Comparison of ENCODE assay signal across 8 cellular contexts in the genomic region with DNA sequence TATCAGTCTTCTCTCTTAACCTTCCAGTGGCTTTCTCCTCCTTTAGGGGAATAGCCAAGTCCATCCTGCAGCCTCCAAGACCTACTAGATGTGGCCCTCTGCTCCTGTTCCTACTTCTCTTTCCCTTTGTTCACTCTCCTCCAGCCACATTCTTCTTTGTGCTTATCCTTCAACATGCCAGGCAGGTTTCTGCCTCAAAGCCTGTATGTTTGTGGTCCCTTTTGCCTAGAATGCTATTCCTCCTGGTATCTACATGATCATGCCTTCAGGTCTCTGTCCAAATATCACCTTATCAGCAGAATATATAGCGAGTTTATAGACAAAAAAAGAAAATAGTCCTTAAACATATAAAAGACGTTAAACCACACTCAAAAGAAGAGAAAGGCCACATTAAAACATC. TPM values are rescaled to one million over a fixed set of nuclear protein-coding genes. Genes with fewer than 3 reads are reported as not detected.
"Had no signal": no experiment of that assay in that cellular context is flagged by ENCODE, and none has a peak within 500 bp of the region (broad histone marks: within the 10 kb centered on the region; RNA-seq: fewer than 3 reads in every experiment).

No MANE protein-coding gene starts in this region.

- H3K27ac ChIP-seq: HL-60 had no signal

- H3K4me1 Mint-ChIP-seq: GM23338, H9 had no signal

- H3K4me3 ChIP-seq: GM23338 had no signal

- H3K27me3 Mint-ChIP-seq: IgD-negative memory B cell had no signal

- H2AFZ ChIP-seq: GM23338 had no signal

- H3K27ac Mint-ChIP-seq: GM23338, H9, IgD-negative memory B cell had no signal

- ATAC-seq: GM23338 had no signal

- H3K4me3 Mint-ChIP-seq: GM23338, H9, IgD-negative memory B cell had no signal

- FAIRE-seq: H1, H54 had no signal

- DNase-seq: H9, KG1 had no signal

- H3K4me2 ChIP-seq: GM23338 had no signal

RNA-seq across cellular contexts. Expression of a gene that starts 5.5 kb away (rescaled TPM):
- total RNA-seq: GM23338, H1, H9 had no signal
- polyA plus RNA-seq: H1, IgD-negative memory B cell had no signal

RNA-seq across cellular contexts. Expression of a gene that starts 51.0 kb away (rescaled TPM):
- total RNA-seq: HT1080 had no signal
